In genomic region chr1:225816643-225817538, GRCh38 we compare ENCODE assay signal across 1 cellular context.
A peak's percentile ranks its signal among the peaks of the same experiment; 100 is the strongest.
TF ChIP-seq lines count a peak whose summit lies in the region.

No MANE protein-coding gene starts in this region.

TF ChIP-seq in HepG2, 621 proteins besides CTCF, POLR2A, EP300 and RAD21:
- TF ChIP-seq RBFOX2 (IDR thresholded peaks at IDR 0.05; ENCODE audit: low read depth, low read length) (0 out of 2 replicates have a peak, but pooled peaks have one; percentile 18), KDM5B (CRISPR knock-in tag; IDR thresholded peaks at IDR 0.05; ENCODE audit: borderline replicate concordance) (0 out of 2 replicates have a peak, but pooled peaks have one; percentile 7), ZNF713 (CRISPR knock-in tag; IDR thresholded peaks at IDR 0.05) (no peak)
